Comparison of ENCODE assay signal across 1 cellular context in the genomic region with DNA sequence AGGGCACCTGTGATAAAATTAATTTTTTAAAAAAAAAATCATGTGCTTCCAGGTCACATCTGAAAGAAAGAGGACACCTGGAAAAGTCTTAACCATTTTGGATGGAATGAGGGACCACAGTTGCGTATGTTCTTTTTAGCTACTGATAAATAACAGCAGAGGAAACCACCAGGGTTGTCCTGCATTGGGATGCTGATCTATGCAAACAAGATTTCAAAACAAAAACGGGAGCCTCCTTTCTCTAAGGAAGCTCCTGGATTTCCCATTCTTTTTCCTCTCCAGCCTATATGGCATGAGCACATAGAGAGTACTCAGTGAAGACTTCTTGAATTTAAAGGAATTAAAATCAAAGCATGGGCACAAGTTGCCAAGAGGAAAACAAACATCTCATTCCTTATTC.
TF ChIP-seq lines count a peak whose summit lies in the region.

No MANE protein-coding gene starts in this region.

TF ChIP-seq in GM23338, 12 proteins besides CTCF, POLR2A, EP300 and RAD21 (continued from another document):
- TF ChIP-seq, protein P1, sequence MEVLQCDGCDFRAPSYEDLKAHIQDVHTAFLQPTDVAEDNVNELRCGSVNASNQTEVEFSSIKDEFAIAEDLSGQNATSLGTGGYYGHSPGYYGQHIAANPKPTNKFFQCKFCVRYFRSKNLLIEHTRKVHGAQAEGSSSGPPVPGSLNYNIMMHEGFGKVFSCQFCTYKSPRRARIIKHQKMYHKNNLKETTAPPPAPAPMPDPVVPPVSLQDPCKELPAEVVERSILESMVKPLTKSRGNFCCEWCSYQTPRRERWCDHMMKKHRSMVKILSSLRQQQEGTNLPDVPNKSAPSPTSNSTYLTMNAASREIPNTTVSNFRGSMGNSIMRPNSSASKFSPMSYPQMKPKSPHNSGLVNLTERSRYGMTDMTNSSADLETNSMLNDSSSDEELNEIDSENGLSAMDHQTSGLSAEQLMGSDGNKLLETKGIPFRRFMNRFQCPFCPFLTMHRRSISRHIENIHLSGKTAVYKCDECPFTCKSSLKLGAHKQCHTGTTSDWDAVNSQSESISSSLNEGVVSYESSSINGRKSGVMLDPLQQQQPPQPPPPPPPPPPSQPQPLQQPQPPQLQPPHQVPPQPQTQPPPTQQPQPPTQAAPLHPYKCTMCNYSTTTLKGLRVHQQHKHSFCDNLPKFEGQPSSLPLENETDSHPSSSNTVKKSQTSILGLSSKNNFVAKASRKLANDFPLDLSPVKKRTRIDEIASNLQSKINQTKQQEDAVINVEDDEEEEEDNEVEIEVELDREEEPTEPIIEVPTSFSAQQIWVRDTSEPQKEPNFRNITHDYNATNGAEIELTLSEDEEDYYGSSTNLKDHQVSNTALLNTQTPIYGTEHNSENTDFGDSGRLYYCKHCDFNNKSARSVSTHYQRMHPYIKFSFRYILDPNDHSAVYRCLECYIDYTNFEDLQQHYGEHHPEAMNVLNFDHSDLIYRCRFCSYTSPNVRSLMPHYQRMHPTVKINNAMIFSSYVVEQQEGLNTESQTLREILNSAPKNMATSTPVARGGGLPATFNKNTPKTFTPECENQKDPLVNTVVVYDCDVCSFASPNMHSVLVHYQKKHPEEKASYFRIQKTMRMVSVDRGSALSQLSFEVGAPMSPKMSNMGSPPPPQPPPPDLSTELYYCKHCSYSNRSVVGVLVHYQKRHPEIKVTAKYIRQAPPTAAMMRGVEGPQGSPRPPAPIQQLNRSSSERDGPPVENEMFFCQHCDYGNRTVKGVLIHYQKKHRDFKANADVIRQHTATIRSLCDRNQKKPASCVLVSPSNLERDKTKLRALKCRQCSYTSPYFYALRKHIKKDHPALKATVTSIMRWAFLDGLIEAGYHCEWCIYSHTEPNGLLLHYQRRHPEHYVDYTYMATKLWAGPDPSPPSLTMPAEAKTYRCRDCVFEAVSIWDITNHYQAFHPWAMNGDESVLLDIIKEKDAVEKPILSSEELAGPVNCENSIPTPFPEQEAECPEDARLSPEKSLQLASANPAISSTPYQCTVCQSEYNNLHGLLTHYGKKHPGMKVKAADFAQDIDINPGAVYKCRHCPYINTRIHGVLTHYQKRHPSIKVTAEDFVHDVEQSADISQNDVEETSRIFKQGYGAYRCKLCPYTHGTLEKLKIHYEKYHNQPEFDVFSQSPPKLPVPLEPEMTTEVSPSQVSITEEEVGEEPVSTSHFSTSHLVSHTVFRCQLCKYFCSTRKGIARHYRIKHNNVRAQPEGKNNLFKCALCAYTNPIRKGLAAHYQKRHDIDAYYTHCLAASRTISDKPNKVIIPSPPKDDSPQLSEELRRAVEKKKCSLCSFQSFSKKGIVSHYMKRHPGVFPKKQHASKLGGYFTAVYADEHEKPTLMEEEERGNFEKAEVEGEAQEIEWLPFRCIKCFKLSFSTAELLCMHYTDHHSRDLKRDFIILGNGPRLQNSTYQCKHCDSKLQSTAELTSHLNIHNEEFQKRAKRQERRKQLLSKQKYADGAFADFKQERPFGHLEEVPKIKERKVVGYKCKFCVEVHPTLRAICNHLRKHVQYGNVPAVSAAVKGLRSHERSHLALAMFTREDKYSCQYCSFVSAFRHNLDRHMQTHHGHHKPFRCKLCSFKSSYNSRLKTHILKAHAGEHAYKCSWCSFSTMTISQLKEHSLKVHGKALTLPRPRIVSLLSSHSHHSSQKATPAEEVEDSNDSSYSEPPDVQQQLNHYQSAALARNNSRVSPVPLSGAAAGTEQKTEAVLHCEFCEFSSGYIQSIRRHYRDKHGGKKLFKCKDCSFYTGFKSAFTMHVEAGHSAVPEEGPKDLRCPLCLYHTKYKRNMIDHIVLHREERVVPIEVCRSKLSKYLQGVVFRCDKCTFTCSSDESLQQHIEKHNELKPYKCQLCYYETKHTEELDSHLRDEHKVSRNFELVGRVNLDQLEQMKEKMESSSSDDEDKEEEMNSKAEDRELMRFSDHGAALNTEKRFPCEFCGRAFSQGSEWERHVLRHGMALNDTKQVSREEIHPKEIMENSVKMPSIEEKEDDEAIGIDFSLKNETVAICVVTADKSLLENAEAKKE (CRISPR knock-in tag; IDR thresholded peaks at IDR 0.05), result no peak
- TF ChIP-seq ZNF114 (CRISPR knock-in tag; IDR thresholded peaks at IDR 0.05) (no peak), NANOG (IDR thresholded peaks at IDR 0.05; ENCODE audit: borderline replicate concordance) (no peak), POLR2AphosphoS5 (IDR thresholded peaks at IDR 0.05; ENCODE audit: low read depth) (no peak), EZH2 (IDR thresholded peaks at IDR 0.05; ENCODE audit: low read depth, unreplicated experiment) (no peak), ZNF331 (CRISPR knock-in tag; IDR thresholded peaks at IDR 0.05; ENCODE audit: low read depth) (no peak), JUNB (IDR thresholded peaks at IDR 0.05; ENCODE audit: unreplicated experiment) (no peak)
- TF ChIP-seq, protein P2, sequence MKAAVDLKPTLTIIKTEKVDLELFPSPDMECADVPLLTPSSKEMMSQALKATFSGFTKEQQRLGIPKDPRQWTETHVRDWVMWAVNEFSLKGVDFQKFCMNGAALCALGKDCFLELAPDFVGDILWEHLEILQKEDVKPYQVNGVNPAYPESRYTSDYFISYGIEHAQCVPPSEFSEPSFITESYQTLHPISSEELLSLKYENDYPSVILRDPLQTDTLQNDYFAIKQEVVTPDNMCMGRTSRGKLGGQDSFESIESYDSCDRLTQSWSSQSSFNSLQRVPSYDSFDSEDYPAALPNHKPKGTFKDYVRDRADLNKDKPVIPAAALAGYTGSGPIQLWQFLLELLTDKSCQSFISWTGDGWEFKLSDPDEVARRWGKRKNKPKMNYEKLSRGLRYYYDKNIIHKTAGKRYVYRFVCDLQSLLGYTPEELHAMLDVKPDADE (IDR thresholded peaks at IDR 0.05), result no peak
- TF ChIP-seq, protein P3, sequence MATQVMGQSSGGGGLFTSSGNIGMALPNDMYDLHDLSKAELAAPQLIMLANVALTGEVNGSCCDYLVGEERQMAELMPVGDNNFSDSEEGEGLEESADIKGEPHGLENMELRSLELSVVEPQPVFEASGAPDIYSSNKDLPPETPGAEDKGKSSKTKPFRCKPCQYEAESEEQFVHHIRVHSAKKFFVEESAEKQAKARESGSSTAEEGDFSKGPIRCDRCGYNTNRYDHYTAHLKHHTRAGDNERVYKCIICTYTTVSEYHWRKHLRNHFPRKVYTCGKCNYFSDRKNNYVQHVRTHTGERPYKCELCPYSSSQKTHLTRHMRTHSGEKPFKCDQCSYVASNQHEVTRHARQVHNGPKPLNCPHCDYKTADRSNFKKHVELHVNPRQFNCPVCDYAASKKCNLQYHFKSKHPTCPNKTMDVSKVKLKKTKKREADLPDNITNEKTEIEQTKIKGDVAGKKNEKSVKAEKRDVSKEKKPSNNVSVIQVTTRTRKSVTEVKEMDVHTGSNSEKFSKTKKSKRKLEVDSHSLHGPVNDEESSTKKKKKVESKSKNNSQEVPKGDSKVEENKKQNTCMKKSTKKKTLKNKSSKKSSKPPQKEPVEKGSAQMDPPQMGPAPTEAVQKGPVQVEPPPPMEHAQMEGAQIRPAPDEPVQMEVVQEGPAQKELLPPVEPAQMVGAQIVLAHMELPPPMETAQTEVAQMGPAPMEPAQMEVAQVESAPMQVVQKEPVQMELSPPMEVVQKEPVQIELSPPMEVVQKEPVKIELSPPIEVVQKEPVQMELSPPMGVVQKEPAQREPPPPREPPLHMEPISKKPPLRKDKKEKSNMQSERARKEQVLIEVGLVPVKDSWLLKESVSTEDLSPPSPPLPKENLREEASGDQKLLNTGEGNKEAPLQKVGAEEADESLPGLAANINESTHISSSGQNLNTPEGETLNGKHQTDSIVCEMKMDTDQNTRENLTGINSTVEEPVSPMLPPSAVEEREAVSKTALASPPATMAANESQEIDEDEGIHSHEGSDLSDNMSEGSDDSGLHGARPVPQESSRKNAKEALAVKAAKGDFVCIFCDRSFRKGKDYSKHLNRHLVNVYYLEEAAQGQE (IDR thresholded peaks at IDR 0.05; ENCODE audit: unreplicated experiment), result no peak
